In genomic region chr15:56031836-56032235, GRCh38 we compare ENCODE assay signal across 15 cellular contexts. TPM values are rescaled to one million over a fixed set of nuclear protein-coding genes. Genes with fewer than 3 reads are reported as not detected.
DNase-seq lines count a peak whose midpoint lies in the region; ATAC-seq and TF ChIP-seq lines count a peak whose summit lies in the region.
"Had no signal": no experiment of that assay in that cellular context is flagged by ENCODE, and none has a peak within 500 bp of the region (broad histone marks: within the 10 kb centered on the region; RNA-seq: fewer than 3 reads in every experiment).

No MANE protein-coding gene starts in this region.

- DNase-seq in Caco-2 (no peak), SJCRH30 (peak; percentile 70 to 78), esophagus muscularis mucosa (ENCODE audit: extremely low spot score) (peak; percentile 29), RWPE1 (ENCODE audit: low spot score) (no peak)
- DNase-seq: C1 segment of cervical spinal cord; CD4-positive, alpha-beta memory T cell; DMS 273 treated with DMSO at 0.1 percent for 48 hours; DMS79; EL; GDM1; GOT3 had no signal

- POLR2A ChIA-PET in Caco-2 (lab: Charles Lee) (interaction anchor here (2.0 kb wide), 1 partner anchor 11 kb away, joined by 5 read pairs; no protein-coding TSS in a partner anchor), RWPE1 (lab: Yijun Ruan, JAX; ENCODE audit: low non-redundant PET) (no interaction called here)

- H3K36me3 ChIP-seq in Caco-2 (ENCODE audit: control insufficient read depth, insufficient read depth, low read length): no peaks in the 10 kb centered on the region
- H3K36me3 ChIP-seq in SJCRH30: no peaks in the 10 kb centered on the region
- H3K36me3 ChIP-seq in esophagus muscularis mucosa: no peaks in the 10 kb centered on the region
- H3K36me3 ChIP-seq: HAP-1 had no signal

- H3K4me3 Mint-ChIP-seq in Caco-2 (ENCODE audit: unreplicated experiment): no peak overlapping the region
- H3K4me3 Mint-ChIP-seq: CD4-positive, alpha-beta memory T cell had no signal

- H3K9me3 Mint-ChIP-seq in Caco-2 (ENCODE audit: unreplicated experiment): peaks cover 11% of the 10 kb centered on the region

- 90% methylated on average over 6 of the region's 6 CpGs for WGBS in esophagus muscularis mucosa

- ATAC-seq in GM18858 (IDR thresholded peaks at IDR 0.05; ENCODE audit: unreplicated experiment): no peak
- no peak for ATAC-seq in esophagus mucosa
- ATAC-seq: GM12878 had no signal

- TF ChIP-seq CTCF in Caco-2 (IDR thresholded peaks at IDR 0.05; ENCODE audit: insufficient read depth in 1 of 2, low read depth in 1 of 2, low read length in 1 of 2, severe bottlenecking in 1 of 2, unreplicated experiment in 1 of 2) (no peak), esophagus muscularis mucosa (IDR thresholded peaks at IDR 0.05) (no peak), RWPE1 (conservative IDR thresholded peaks at IDR 0.05; ENCODE audit: low read depth) (no peak)

- H3K27ac ChIP-seq in SJCRH30 (peak overlapping the region; percentile 49), esophagus muscularis mucosa (replicated peaks in 1 of 4) (no peak overlapping the region), RWPE1 (no peak overlapping the region)

- no TSS peak for BruUV-seq in Caco-2 (replicated peaks; lab: Mats Ljungman, UMichigan)

- CTCF ChIA-PET in Caco-2 (lab: Charles Lee): no interaction called here
- CTCF ChIA-PET in RWPE1 (lab: Yijun Ruan, JAX): interaction anchor here (0.5 to 0.6 kb wide), 2 partner anchors 116 to 204 kb away, joined by 3 read pairs; no protein-coding TSS in a partner anchor

- H3K4me1 Mint-ChIP-seq in Caco-2 (ENCODE audit: low read depth, unreplicated experiment): peaks cover 38% of the 10 kb centered on the region

- H3K36me3 Mint-ChIP-seq in Caco-2 (ENCODE audit: insufficient read depth, unreplicated experiment): peaks cover 6% of the 10 kb centered on the region

- no peak overlapping the region for H3K4me3 ChIP-seq in Caco-2 (ENCODE audit: low read depth, low read length)
- no peak overlapping the region for H3K4me3 ChIP-seq in SJCRH30
- no peak overlapping the region for H3K4me3 ChIP-seq in esophagus muscularis mucosa
- H3K4me3 ChIP-seq: GM12878, HAP-1 had no signal

- no peak for TF ChIP-seq EP300 in esophagus muscularis mucosa (IDR thresholded peaks at IDR 0.05)

- H3K27me3 ChIP-seq in Caco-2 (replicated peaks; ENCODE audit: control insufficient read depth, insufficient read depth, low read length) (no peaks in the 10 kb centered on the region), SJCRH30 (no peaks in the 10 kb centered on the region), esophagus muscularis mucosa (no peaks in the 10 kb centered on the region)

- no peak for TF ChIP-seq POLR2A in esophagus muscularis mucosa (IDR thresholded peaks at IDR 0.05; ENCODE audit: low read depth)

- intact Hi-C loops in Caco-2 (cut with micrococcal nuclease; ENCODE audit: unreplicated experiment) (no loop called here), esophagus muscularis mucosa (cut with DNase I) (no loop called here)

- H3K4me1 ChIP-seq in Caco-2 (peaks cover 35% of the 10 kb centered on the region), SJCRH30 (peaks cover 13% of the 10 kb centered on the region), esophagus muscularis mucosa (no peaks in the 10 kb centered on the region)
- H3K4me1 ChIP-seq: HAP-1 had no signal

- H3K27me3 Mint-ChIP-seq in Caco-2 (ENCODE audit: insufficient read depth, unreplicated experiment): no peaks in the 10 kb centered on the region
- H3K27me3 Mint-ChIP-seq: CD4-positive, alpha-beta memory T cell had no signal

- no peaks in the 10 kb centered on the region for H3K9me3 ChIP-seq in Caco-2
- H3K9me3 ChIP-seq in SJCRH30 (replicated peaks): no peaks in the 10 kb centered on the region
- H3K9me3 ChIP-seq in esophagus muscularis mucosa: no peaks in the 10 kb centered on the region
- H3K9me3 ChIP-seq: HAP-1 had no signal

- H3K27ac Mint-ChIP-seq in Caco-2 (ENCODE audit: unreplicated experiment): peak overlapping the region; percentile 45

RNA-seq across cellular contexts. Expression of gene NEDD4, which starts 38.4 kb away (rescaled TPM):
- total RNA-seq in Caco-2 (2022) (27.0 and 33.9 TPM in 2 replicates), esophagus muscularis mucosa (10 to 100 TPM; 19.2 to 35.1 (median 23.1) TPM), esophagus mucosa (9.3 TPM)
- 23.4 and 26.0 TPM in 2 replicates for total RNA-seq in SJCRH30 (2014; rRNA removed; shearing (Covaris generic))

Comparison
In these comparisons a context has a peak if more than half of its experiments do, and no peak if none do; other contexts are left out.
1. DNase-seq: peak in SJCRH30 (2 of 2) and esophagus muscularis mucosa (single experiment); none in Caco-2 (0 of 2) and RWPE1 (single experiment).